Comparison of ENCODE assay signal across 17 cellular contexts in the genomic region with DNA sequence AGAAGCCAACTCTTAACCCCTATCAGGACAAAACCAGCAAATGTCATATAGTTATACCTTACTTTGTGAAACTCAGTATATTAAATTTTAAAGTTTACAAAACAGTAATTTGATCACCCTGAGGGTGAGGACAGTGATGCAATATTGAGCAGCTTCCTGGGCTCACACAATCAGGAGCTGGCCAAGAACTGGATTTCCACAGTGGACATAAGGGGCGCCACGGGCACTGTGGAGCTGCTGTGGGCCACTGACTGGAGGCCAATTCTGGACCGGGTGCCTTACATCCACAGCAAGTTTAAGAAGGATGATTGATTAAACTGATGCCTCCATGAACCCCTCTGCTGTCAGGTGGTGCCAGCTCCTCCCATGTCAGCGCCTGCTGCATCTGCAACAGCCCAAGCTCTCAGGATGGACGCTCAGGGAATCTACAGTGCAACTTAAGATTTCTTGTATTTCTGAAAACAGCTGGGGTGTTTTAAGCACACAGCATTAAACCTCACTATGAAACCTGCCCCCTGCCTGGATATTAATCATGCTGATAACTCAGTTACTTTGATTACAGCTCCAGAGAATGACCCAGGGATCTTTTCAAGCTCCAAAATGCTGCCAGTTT. TPM values are rescaled to one million over a fixed set of nuclear protein-coding genes. Genes with fewer than 3 reads are reported as not detected.
DNase-seq lines count a peak whose midpoint lies in the region; ATAC-seq and TF ChIP-seq lines count a peak whose summit lies in the region.
"Had no signal": no experiment of that assay in that cellular context is flagged by ENCODE, and none has a peak within 500 bp of the region (broad histone marks: within the 10 kb centered on the region; RNA-seq: fewer than 3 reads in every experiment).

No MANE protein-coding gene starts in this region.

- peaks cover 3% of the 10 kb centered on the region for H3K4me1 ChIP-seq in ovary (ENCODE audit: insufficient read depth)
- H3K4me1 ChIP-seq: parathyroid adenoma had no signal

- no peaks in the 10 kb centered on the region for H3K9me3 ChIP-seq in MG63
- no peaks in the 10 kb centered on the region for H3K9me3 ChIP-seq in ovary

- WGBS in ovary, 3 donors: 65 to 78% (median 73%) methylated on average over 5 of the region's 5 CpGs

- H3K27me3 ChIP-seq in MG63: no peaks in the 10 kb centered on the region
- H3K27me3 ChIP-seq in ovary: no peaks in the 10 kb centered on the region

- H3K36me3 ChIP-seq in MG63 (peaks cover 41% of the 10 kb centered on the region), ovary (no peaks in the 10 kb centered on the region)

- H3K9me3 Mint-ChIP-seq in endothelial cell (ENCODE audit: unreplicated experiment): no peaks in the 10 kb centered on the region
- no peaks in the 10 kb centered on the region for H3K9me3 Mint-ChIP-seq in stimulated activated naive CD8-positive, alpha-beta T cell treated with anti-CD3 and anti-CD28 coated beads, Interleukin-15, amount 100 ng/mL, for 72 hours
- H3K9me3 Mint-ChIP-seq: activated CD4-positive, alpha-beta T cell treated with anti-CD3 and anti-CD28 coated beads, Interleukin-2, amount 10 ng/mL, durations not matched to agents 7 days and 5 days; activated T-cell treated with anti-CD3 and anti-CD28 coated beads, Interleukin-2, amount 50 U/mL, for 4 hours had no signal

- TF ChIP-seq CTCF in AG10803 (conservative IDR thresholded peaks at IDR 0.05; ENCODE audit: low read length): no peak
- no peak for TF ChIP-seq CTCF in endothelial cell (IDR thresholded peaks at IDR 0.05; ENCODE audit: unreplicated experiment)
- no peak for TF ChIP-seq CTCF in ovary (IDR thresholded peaks at IDR 0.05)

- no peak overlapping the region for H3K4me3 Mint-ChIP-seq in endothelial cell (ENCODE audit: unreplicated experiment)
- no peak overlapping the region for H3K4me3 Mint-ChIP-seq in stimulated activated naive CD8-positive, alpha-beta T cell treated with anti-CD3 and anti-CD28 coated beads, Interleukin-15, amount 100 ng/mL, for 72 hours
- H3K4me3 Mint-ChIP-seq: activated CD4-positive, alpha-beta T cell treated with anti-CD3 and anti-CD28 coated beads, Interleukin-2, amount 10 ng/mL, durations not matched to agents 7 days and 5 days; activated T-cell treated with anti-CD3 and anti-CD28 coated beads, Interleukin-2, amount 50 U/mL, for 4 hours; H9; mesothelial cell of epicardium had no signal

- peak; percentile 49 for DNase-seq in AG10803 (ENCODE audit: low read depth)
- peak; percentile 37 for DNase-seq in MG63
- DNase-seq in endothelial cell (ENCODE audit: low spot score): no peak
- DNase-seq in myocyte (ENCODE audit: low read depth): peak; percentile 47
- no peak for DNase-seq in ovary
- DNase-seq in stimulated activated naive CD8-positive, alpha-beta T cell treated with anti-CD3 and anti-CD28 coated beads, Interleukin-15, amount 100 ng/mL, for 72 hours: no peak
- DNase-seq in NCI-H128 (lab: John Stamatoyannopoulos, UW; ENCODE audit: unreplicated experiment): no peak
- DNase-seq: activated CD4-positive, alpha-beta T cell treated with anti-CD3 and anti-CD28 coated beads, Interleukin-2, amount 10 ng/mL, durations not matched to agents 7 days and 5 days; activated T-cell treated with anti-CD3 and anti-CD28 coated beads, Interleukin-2, amount 50 U/mL, for 4 hours; cerebellar nuclear complex; H9; NCI-H1694 treated with DMSO at 0.1 percent for 48 hours; substantia nigra had no signal

- H3K4me1 Mint-ChIP-seq in endothelial cell (ENCODE audit: unreplicated experiment): peaks cover 38% of the 10 kb centered on the region
- peaks cover 35% of the 10 kb centered on the region for H3K4me1 Mint-ChIP-seq in stimulated activated naive CD8-positive, alpha-beta T cell treated with anti-CD3 and anti-CD28 coated beads, Interleukin-15, amount 100 ng/mL, for 72 hours

- peaks cover 3% of the 10 kb centered on the region for H3K27me3 Mint-ChIP-seq in endothelial cell (ENCODE audit: unreplicated experiment)
- H3K27me3 Mint-ChIP-seq in stimulated activated naive CD8-positive, alpha-beta T cell treated with anti-CD3 and anti-CD28 coated beads, Interleukin-15, amount 100 ng/mL, for 72 hours: no peaks in the 10 kb centered on the region
- H3K27me3 Mint-ChIP-seq: activated CD4-positive, alpha-beta T cell treated with anti-CD3 and anti-CD28 coated beads, Interleukin-2, amount 10 ng/mL, durations not matched to agents 7 days and 5 days had no signal

- intact Hi-C loops in ovary (cut with DNase I): loop anchor here in 1 of 4 donors (10.0 kb wide), 1 partner anchor 47 kb away; no protein-coding TSS in a partner anchor

- TF ChIP-seq EP300 in ovary (IDR thresholded peaks at IDR 0.05): no peak

- ATAC-seq in GM19455 (IDR thresholded peaks at IDR 0.05; ENCODE audit: unreplicated experiment): no peak
- ATAC-seq in stimulated activated naive CD8-positive, alpha-beta T cell treated with anti-CD3 and anti-CD28 coated beads, Interleukin-15, amount 100 ng/mL, for 72 hours: no peak
- ATAC-seq: activated T-cell treated with anti-CD3 and anti-CD28 coated beads, Interleukin-2, amount 50 U/mL, for 4 hours had no signal

- H3K27ac ChIP-seq in ovary: no peak overlapping the region
- H3K27ac ChIP-seq: HL-60, parathyroid adenoma had no signal

- H3K36me3 Mint-ChIP-seq in endothelial cell (ENCODE audit: low read depth, unreplicated experiment): peaks cover 38% of the 10 kb centered on the region

- no peak for TF ChIP-seq POLR2A in ovary (IDR thresholded peaks at IDR 0.05)

- H3K4me3 ChIP-seq in AG10803 (ENCODE audit: low read length) (no peak overlapping the region), MG63 (no peak overlapping the region; the same call in 1 of the 2 replicates), ovary (no peak overlapping the region)

- H3K27ac Mint-ChIP-seq in endothelial cell (ENCODE audit: unreplicated experiment): peak overlapping the region; percentile 11
- no peak overlapping the region for H3K27ac Mint-ChIP-seq in stimulated activated naive CD8-positive, alpha-beta T cell treated with anti-CD3 and anti-CD28 coated beads, Interleukin-15, amount 100 ng/mL, for 72 hours
- H3K27ac Mint-ChIP-seq: activated CD4-positive, alpha-beta T cell treated with anti-CD3 and anti-CD28 coated beads, Interleukin-2, amount 10 ng/mL, durations not matched to agents 7 days and 5 days; H9; mesothelial cell of epicardium had no signal

RNA-seq across cellular contexts. Expression of gene TOR3A, which starts 55.9 kb away (rescaled TPM):
- 56.3 and 102 TPM in 2 replicates for total RNA-seq in MG63 (2014; rRNA removed; shearing (Covaris generic); ENCODE audit: low replicate concordance)
- total RNA-seq in endothelial cell (ENCODE audit: unreplicated experiment) (15.2 TPM), myocyte (64.2 and 94.8 TPM in 2 replicates), ovary (10 to 100 TPM; 19.2 to 55.0 (median 26.7) TPM)
- polyA plus RNA-seq in myocyte (2012): 38.8 TPM
- 10 to 100 TPM; 17.8 to 19.5 TPM for polyA plus RNA-seq in ovary

Comparison
In these comparisons a context has a peak if more than half of its experiments do, and no peak if none do; other contexts are left out.
1. DNase-seq: peak in AG10803 (single experiment), MG63 (single experiment) and myocyte (single experiment); none in endothelial cell (single experiment), ovary (0 of 5), stimulated activated naive CD8-positive, alpha-beta T cell treated with anti-CD3 and anti-CD28 coated beads, Interleukin-15, amount 100 ng/mL, for 72 hours (0 of 2) and NCI-H128 (single experiment).